ENCODE assay signal across 2 cellular contexts in the genomic region with DNA sequence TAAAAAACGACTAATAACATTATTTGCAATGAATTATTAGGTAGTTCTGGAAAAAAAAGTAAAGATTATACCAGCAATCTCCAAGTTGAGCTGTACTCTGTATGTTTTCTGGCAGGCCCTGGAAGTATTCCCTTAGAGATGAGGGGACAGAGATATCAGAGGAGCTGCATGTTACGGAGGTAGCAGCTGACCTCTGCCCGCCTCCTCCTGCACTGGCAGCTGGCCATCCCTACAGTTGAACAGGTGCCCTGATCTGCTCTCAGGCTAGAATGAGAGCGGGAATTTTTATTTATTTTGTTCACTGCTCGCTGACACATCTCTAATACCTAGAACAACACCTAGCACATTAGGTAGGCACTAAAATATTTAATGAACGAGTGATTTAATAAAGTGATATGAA.
TF ChIP-seq lines count a peak whose summit lies in the region.

No MANE protein-coding gene starts in this region.

TF ChIP-seq in liver, 16 proteins besides CTCF, POLR2A, EP300 and RAD21 (continued from another document):
- no peak for TF ChIP-seq GABPA (IDR thresholded peaks at IDR 0.05 in 1 of 2, conservative IDR thresholded peaks at IDR 0.05 in 1 of 2)
- peak; percentile 32 for TF ChIP-seq SP1 (IDR thresholded peaks at IDR 0.05)

TF ChIP-seq in HepG2, 621 proteins besides CTCF, POLR2A, EP300 and RAD21 (continued from another document):
- no peak for TF ChIP-seq THYN1 (CRISPR knock-in tag; IDR thresholded peaks at IDR 0.05; ENCODE audit: borderline replicate concordance, low read depth)
- no peak for TF ChIP-seq ZNF639 (CRISPR knock-in tag; conservative IDR thresholded peaks at IDR 0.05)
- TF ChIP-seq SP4 (CRISPR knock-in tag; IDR thresholded peaks at IDR 0.05) = no peak
- TF ChIP-seq PHF8 (CRISPR knock-in tag; IDR thresholded peaks at IDR 0.05) = no peak
